In genomic region chrX:40106677-40107290, GRCh38 we compare ENCODE assay signal across 8 cellular contexts. TPM values are rescaled to one million over a fixed set of nuclear protein-coding genes. Genes with fewer than 3 reads are reported as not detected.
DNase-seq lines count a peak whose midpoint lies in the region; ATAC-seq and TF ChIP-seq lines count a peak whose summit lies in the region.

No MANE protein-coding gene starts in this region.

- peaks cover 10% of the 10 kb centered on the region for H3K4me1 ChIP-seq in muscle layer of colon (ENCODE audit: insufficient read depth, low read length)

- H3K27me3 ChIP-seq in AG04450 (ENCODE audit: control insufficient read depth, insufficient read depth, low read length) (no peaks in the 10 kb centered on the region), brain microvascular endothelial cell (replicated peaks) (no peaks in the 10 kb centered on the region), muscle layer of colon (ENCODE audit: control insufficient read depth in 1 of 2, insufficient read depth in 2 of 2, low read length in 2 of 2) (peaks cover 12 to 60% of the 10 kb centered on the region in 2 donors)

- H3K9me3 ChIP-seq in AG04450 (ENCODE audit: control insufficient read depth, insufficient read depth, low read length), result no peaks in the 10 kb centered on the region; the same call in 1 of the 2 replicates
- no peaks in the 10 kb centered on the region for H3K9me3 ChIP-seq in muscle layer of colon (ENCODE audit: low read length)

- TF ChIP-seq CTCF in AG04450 (IDR thresholded peaks at IDR 0.05; ENCODE audit: low read depth, low read length) (no peak), brain microvascular endothelial cell (IDR thresholded peaks at IDR 0.05; ENCODE audit: low read depth, low read length, missing control alignments) (no peak)

- ATAC-seq in GM21723 (IDR thresholded peaks at IDR 0.05; ENCODE audit: unreplicated experiment), result no peak
- no peak for ATAC-seq in HG02610 (IDR thresholded peaks at IDR 0.05; ENCODE audit: unreplicated experiment)
- ATAC-seq in HG02970 (IDR thresholded peaks at IDR 0.05; ENCODE audit: low FRiP score, unreplicated experiment), result no peak
- no peak for ATAC-seq in HG02885 (IDR thresholded peaks at IDR 0.05; ENCODE audit: poor library complexity, unreplicated experiment)

- no peaks in the 10 kb centered on the region for H3K36me3 ChIP-seq in brain microvascular endothelial cell (replicated peaks)
- H3K36me3 ChIP-seq in muscle layer of colon (ENCODE audit: insufficient read depth, low read length), result no peaks in the 10 kb centered on the region

- H3K27ac ChIP-seq in AG04450 (ENCODE audit: low read depth, low read length), result peak overlapping the region; percentile 21
- no peak overlapping the region for H3K27ac ChIP-seq in brain microvascular endothelial cell
- peak overlapping the region; percentile 78 for H3K27ac ChIP-seq in muscle layer of colon (ENCODE audit: low read depth, low read length)

- in situ Hi-C loops in brain microvascular endothelial cell (cut with HindIII; ENCODE audit: low pct_ligation_motif_present, low sequenced_read_pairs), result no loop called here

- DNase-seq in AG04450 (ENCODE audit: low read depth, low spot score) (no peak), HEK293T (ENCODE audit: extremely low spot score) (no peak), brain microvascular endothelial cell (no peak)

- POLR2A ChIA-PET in AG04450 (lab: Yijun Ruan, JAX) (interaction anchor here (0.9 kb wide), 1 partner anchor 9 kb away, joined by 3 read pairs; the partner anchor contains the start of gene BCOR), HEK293T (lab: Yijun Ruan, JAX) (interaction anchor here (0.8 to 3.9 kb wide), 6 partner anchors 8 to 46 kb away, joined by 3 to 31 read pairs (median 8); no protein-coding TSS in a partner anchor)

- H3K9ac ChIP-seq in muscle layer of colon (ENCODE audit: low read length), result peak overlapping the region; percentile 5

- CTCF ChIA-PET in AG04450 (lab: Charles Lee), result no interaction called here
- CTCF ChIA-PET in HEK293T (lab: Yijun Ruan, JAX), result no interaction called here

- H3K4me3 ChIP-seq in AG04450 (ENCODE audit: low read depth, low read length) (peak overlapping the region; percentile 55), brain microvascular endothelial cell (ENCODE audit: low read depth, low read length) (peak overlapping the region; percentile 39), muscle layer of colon (ENCODE audit: low read depth in 1 of 2, low read length in 2 of 2) (peak overlapping the region; percentile 25 to 41)

TF ChIP-seq in HEK293T, 16 proteins besides CTCF, POLR2A, EP300 and RAD21:
- TF ChIP-seq FOXK2 (IDR thresholded peaks at IDR 0.05), result no peak
- TF ChIP-seq CTBP1 (IDR thresholded peaks at IDR 0.05; ENCODE audit: borderline replicate concordance), result 0 out of 2 replicates have a peak, but pooled peaks have one; percentile 10
- TF ChIP-seq FOXM1 (IDR thresholded peaks at IDR 0.05; ENCODE audit: borderline replicate concordance), result no peak
- TF ChIP-seq SP1 (IDR thresholded peaks at IDR 0.05), result no peak
TF ChIP-seq in HEK293T: peak in this region for 1.

RNA-seq across cellular contexts. Expression of gene BCOR, which starts 9.0 kb away (rescaled TPM):
- 5.4 and 8.6 TPM in 2 replicates for polyA plus RNA-seq in AG04450 (2011; rRNA removed)
- polyA minus RNA-seq in AG04450 (2011; rRNA and poly(A)+ RNA removed), result 13.0 and 16.9 TPM in 2 replicates
